1 cellular context compared by ENCODE assay signal in genomic region chr9:4739587-4740372, GRCh38.
TF ChIP-seq lines count a peak whose summit lies in the region.

No MANE protein-coding gene starts in this region.

TF ChIP-seq in GM12878, 131 proteins besides CTCF, POLR2A, EP300 and RAD21:
- TF ChIP-seq, protein P1, sequence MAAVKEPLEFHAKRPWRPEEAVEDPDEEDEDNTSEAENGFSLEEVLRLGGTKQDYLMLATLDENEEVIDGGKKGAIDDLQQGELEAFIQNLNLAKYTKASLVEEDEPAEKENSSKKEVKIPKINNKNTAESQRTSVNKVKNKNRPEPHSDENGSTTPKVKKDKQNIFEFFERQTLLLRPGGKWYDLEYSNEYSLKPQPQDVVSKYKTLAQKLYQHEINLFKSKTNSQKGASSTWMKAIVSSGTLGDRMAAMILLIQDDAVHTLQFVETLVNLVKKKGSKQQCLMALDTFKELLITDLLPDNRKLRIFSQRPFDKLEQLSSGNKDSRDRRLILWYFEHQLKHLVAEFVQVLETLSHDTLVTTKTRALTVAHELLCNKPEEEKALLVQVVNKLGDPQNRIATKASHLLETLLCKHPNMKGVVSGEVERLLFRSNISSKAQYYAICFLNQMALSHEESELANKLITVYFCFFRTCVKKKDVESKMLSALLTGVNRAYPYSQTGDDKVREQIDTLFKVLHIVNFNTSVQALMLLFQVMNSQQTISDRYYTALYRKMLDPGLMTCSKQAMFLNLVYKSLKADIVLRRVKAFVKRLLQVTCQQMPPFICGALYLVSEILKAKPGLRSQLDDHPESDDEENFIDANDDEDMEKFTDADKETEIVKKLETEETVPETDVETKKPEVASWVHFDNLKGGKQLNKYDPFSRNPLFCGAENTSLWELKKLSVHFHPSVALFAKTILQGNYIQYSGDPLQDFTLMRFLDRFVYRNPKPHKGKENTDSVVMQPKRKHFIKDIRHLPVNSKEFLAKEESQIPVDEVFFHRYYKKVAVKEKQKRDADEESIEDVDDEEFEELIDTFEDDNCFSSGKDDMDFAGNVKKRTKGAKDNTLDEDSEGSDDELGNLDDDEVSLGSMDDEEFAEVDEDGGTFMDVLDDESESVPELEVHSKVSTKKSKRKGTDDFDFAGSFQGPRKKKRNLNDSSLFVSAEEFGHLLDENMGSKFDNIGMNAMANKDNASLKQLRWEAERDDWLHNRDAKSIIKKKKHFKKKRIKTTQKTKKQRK (IDR thresholded peaks at IDR 0.05; ENCODE audit: low read depth, low read length) = no peak
- no peak for TF ChIP-seq ZNF24 (IDR thresholded peaks at IDR 0.05)
- TF ChIP-seq RELA (IDR thresholded peaks at IDR 0.05; ENCODE audit: borderline replicate concordance, partially characterized antibody) = no peak
- no peak for TF ChIP-seq ASH2L (IDR thresholded peaks at IDR 0.05; ENCODE audit: borderline replicate concordance, low read depth)
- no peak for TF ChIP-seq NFIC (IDR thresholded peaks at IDR 0.05; ENCODE audit: low read depth, low read length)
- no peak for TF ChIP-seq TCF7 (IDR thresholded peaks at IDR 0.05; ENCODE audit: borderline replicate concordance)
- TF ChIP-seq RB1 (IDR thresholded peaks at IDR 0.05; ENCODE audit: borderline replicate concordance) = no peak
- TF ChIP-seq NR2F1 (conservative IDR thresholded peaks at IDR 0.05) = no peak
- TF ChIP-seq SUZ12 (IDR thresholded peaks at IDR 0.05; ENCODE audit: unreplicated experiment) = no peak
- TF ChIP-seq, protein P2, sequence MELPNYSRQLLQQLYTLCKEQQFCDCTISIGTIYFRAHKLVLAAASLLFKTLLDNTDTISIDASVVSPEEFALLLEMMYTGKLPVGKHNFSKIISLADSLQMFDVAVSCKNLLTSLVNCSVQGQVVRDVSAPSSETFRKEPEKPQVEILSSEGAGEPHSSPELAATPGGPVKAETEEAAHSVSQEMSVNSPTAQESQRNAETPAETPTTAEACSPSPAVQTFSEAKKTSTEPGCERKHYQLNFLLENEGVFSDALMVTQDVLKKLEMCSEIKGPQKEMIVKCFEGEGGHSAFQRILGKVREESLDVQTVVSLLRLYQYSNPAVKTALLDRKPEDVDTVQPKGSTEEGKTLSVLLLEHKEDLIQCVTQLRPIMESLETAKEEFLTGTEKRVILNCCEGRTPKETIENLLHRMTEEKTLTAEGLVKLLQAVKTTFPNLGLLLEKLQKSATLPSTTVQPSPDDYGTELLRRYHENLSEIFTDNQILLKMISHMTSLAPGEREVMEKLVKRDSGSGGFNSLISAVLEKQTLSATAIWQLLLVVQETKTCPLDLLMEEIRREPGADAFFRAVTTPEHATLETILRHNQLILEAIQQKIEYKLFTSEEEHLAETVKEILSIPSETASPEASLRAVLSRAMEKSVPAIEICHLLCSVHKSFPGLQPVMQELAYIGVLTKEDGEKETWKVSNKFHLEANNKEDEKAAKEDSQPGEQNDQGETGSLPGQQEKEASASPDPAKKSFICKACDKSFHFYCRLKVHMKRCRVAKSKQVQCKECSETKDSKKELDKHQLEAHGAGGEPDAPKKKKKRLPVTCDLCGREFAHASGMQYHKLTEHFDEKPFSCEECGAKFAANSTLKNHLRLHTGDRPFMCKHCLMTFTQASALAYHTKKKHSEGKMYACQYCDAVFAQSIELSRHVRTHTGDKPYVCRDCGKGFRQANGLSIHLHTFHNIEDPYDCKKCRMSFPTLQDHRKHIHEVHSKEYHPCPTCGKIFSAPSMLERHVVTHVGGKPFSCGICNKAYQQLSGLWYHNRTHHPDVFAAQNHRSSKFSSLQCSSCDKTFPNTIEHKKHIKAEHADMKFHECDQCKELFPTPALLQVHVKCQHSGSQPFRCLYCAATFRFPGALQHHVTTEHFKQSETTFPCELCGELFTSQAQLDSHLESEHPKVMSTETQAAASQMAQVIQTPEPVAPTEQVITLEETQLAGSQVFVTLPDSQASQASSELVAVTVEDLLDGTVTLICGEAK (IDR thresholded peaks at IDR 0.05; ENCODE audit: borderline replicate concordance) = no peak
- 0 out of 2 replicates have a peak, but pooled peaks have one; percentile 4 for TF ChIP-seq PML (IDR thresholded peaks at IDR 0.05; ENCODE audit: low read length)
- no peak for TF ChIP-seq ZNF207 (IDR thresholded peaks at IDR 0.05; ENCODE audit: borderline replicate concordance)
- TF ChIP-seq MEF2B (IDR thresholded peaks at IDR 0.05; ENCODE audit: partially characterized antibody, poor library complexity, severe bottlenecking) = no peak
- no peak for TF ChIP-seq TCF3 (IDR thresholded peaks at IDR 0.05; ENCODE audit: borderline replicate concordance, insufficient read depth, low read depth, low read length)
- TF ChIP-seq, protein P3, sequence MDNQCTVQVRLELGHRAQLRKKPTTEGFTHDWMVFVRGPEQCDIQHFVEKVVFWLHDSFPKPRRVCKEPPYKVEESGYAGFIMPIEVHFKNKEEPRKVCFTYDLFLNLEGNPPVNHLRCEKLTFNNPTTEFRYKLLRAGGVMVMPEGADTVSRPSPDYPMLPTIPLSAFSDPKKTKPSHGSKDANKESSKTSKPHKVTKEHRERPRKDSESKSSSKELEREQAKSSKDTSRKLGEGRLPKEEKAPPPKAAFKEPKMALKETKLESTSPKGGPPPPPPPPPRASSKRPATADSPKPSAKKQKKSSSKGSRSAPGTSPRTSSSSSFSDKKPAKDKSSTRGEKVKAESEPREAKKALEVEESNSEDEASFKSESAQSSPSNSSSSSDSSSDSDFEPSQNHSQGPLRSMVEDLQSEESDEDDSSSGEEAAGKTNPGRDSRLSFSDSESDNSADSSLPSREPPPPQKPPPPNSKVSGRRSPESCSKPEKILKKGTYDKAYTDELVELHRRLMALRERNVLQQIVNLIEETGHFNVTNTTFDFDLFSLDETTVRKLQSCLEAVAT (IDR thresholded peaks at IDR 0.05) = peak; percentile 13
- TF ChIP-seq, protein P4, sequence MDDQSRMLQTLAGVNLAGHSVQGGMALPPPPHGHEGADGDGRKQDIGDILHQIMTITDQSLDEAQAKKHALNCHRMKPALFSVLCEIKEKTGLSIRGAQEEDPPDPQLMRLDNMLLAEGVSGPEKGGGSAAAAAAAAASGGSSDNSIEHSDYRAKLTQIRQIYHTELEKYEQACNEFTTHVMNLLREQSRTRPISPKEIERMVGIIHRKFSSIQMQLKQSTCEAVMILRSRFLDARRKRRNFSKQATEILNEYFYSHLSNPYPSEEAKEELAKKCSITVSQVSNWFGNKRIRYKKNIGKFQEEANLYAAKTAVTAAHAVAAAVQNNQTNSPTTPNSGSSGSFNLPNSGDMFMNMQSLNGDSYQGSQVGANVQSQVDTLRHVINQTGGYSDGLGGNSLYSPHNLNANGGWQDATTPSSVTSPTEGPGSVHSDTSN (IDR thresholded peaks at IDR 0.05; ENCODE audit: insufficient replicate concordance, low read depth, low read length) = no peak
TF ChIP-seq in GM12878: peak in this region for 2.
